In the genomic region with DNA sequence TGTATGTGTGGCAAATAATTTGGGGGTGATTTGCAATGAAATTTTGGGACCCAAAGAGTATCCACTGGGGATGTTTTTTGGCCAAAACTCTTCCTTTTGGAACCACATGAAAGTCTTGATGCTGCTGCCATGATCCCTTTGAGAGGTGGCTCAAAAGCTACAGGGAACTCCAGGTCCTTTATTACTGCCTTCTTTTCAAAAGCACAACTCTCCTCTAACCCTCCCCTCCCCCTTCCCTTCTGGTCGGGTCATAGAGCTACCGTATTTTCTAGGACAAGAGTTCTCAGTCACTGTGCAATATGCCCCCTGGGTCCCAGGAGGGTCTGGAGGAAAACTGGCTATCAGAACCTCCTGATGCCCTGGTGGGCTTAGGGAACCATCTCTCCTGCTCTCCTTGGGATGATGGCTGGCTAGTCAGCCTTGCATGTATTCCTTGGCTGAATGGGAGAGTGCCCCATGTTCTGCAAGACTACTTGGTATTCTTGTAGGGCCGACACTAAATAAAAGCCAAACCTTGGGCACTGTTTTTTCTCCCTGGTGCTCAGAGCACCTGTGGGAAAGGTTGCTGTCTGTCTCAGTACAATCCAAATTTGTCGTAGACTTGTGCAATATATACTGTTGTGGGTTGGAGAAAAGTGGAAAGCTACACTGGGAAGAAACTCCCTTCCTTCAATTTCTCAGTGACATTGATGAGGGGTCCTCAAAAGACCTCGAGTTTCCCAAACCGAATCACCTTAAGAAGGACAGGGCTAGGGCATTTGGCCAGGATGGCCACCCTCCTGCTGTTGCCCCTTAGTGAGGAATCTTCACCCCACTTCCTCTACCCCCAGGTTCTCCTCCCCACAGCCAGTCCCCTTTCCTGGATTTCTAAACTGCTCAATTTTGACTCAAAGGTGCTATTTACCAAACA, we compare ENCODE assay signal across 8 cellular contexts. TPM values are rescaled to one million over a fixed set of nuclear protein-coding genes. Genes with fewer than 3 reads are reported as not detected.
DNase-seq lines count a peak whose midpoint lies in the region; TF ChIP-seq lines count a peak whose summit lies in the region.

No MANE protein-coding gene starts in this region.

- H3K27me3 ChIP-seq in ascending aorta (no peaks in the 10 kb centered on the region), mesenchymal stem cell (ENCODE audit: control insufficient read depth in 1 of 2, insufficient read depth in 1 of 2, low read length in 2 of 2) (peaks cover 0 to 6% of the 10 kb centered on the region in 2 experiments), transverse colon (no peaks in the 10 kb centered on the region)

- H3K27me3 Mint-ChIP-seq in activated naive CD4-positive, alpha-beta T cell treated with anti-CD3 and anti-CD28 coated beads, Interleukin-2, amount 10 ng/mL, durations not matched to agents 7 days and 5 days = no peaks in the 10 kb centered on the region

- H2AK5ac ChIP-seq in mesenchymal stem cell (ENCODE audit: low read length, severe bottlenecking) = no peak overlapping the region

- no peak overlapping the region for H3K4ac ChIP-seq in mesenchymal stem cell (ENCODE audit: low read depth in 1 of 2, low read length in 2 of 2)

- WGBS in mesenchymal stem cell = 64% methylated on average over 6 of the region's 6 CpGs
- WGBS in transverse colon (ENCODE audit: low coverage in 1 of 2), 2 donors = 20 to 36% methylated on average over 2 to 6 of the region's 6 CpGs
- WGBS in lower leg skin, 2 donors = 39 to 41% methylated on average over 6 of the region's 6 CpGs

- intact Hi-C loops in ascending aorta (cut with DNase I) = no loop called here
- intact Hi-C loops in transverse colon (cut with DNase I; ENCODE audit: low total_unique reads) = no loop called here
- intact Hi-C loops in lower leg skin (cut with DNase I; ENCODE audit: low total_unique reads) = no loop called here

- no peak overlapping the region for H3K14ac ChIP-seq in mesenchymal stem cell (ENCODE audit: low read length in 2 of 2)

- CTCF ChIA-PET in activated naive CD4-positive, alpha-beta T cell treated with anti-CD3 and anti-CD28 coated beads, Interleukin-2, amount 10 ng/mL, durations not matched to agents 7 days and 5 days (lab: Charles Lee) = interaction anchor here (1.5 to 8.9 kb wide), 8 partner anchors 15 to 41 kb away, joined by 6 to 138 read pairs (median 35); no protein-coding TSS in a partner anchor

- peaks cover 20% of the 10 kb centered on the region for H3K79me1 ChIP-seq in mesenchymal stem cell (replicated peaks; ENCODE audit: low read length, poor library complexity, severe bottlenecking)

- no peak overlapping the region for H2BK5ac ChIP-seq in mesenchymal stem cell (ENCODE audit: low read depth, low read length, poor library complexity, severe bottlenecking)

- H2BK12ac ChIP-seq in mesenchymal stem cell (ENCODE audit: low read length in 2 of 2) = no peak overlapping the region

- H3K4me1 ChIP-seq in ascending aorta (peaks cover 12 to 27% of the 10 kb centered on the region in 2 donors), mesenchymal stem cell (ENCODE audit: control insufficient read depth, insufficient read depth, low read depth, low read length) (peaks cover 16% of the 10 kb centered on the region), transverse colon (peaks cover 13 to 44% (median 39%) of the 10 kb centered on the region in 4 donors)

- H3K9me3 ChIP-seq in ascending aorta (no peaks in the 10 kb centered on the region), mesenchymal stem cell (ENCODE audit: control insufficient read depth, low read length) (no peaks in the 10 kb centered on the region), transverse colon (no peaks in the 10 kb centered on the region)

- peak overlapping the region; percentile 86 for H3K4me3 Mint-ChIP-seq in activated naive CD4-positive, alpha-beta T cell treated with anti-CD3 and anti-CD28 coated beads, Interleukin-2, amount 10 ng/mL, durations not matched to agents 7 days and 5 days

- H3K27ac ChIP-seq in ascending aorta (peak overlapping the region; percentile 99), mesenchymal stem cell (ENCODE audit: low read length, poor library complexity, severe bottlenecking) (no peak overlapping the region), transverse colon (peak overlapping the region; percentile 95 to 99 (median 98))

- H3K18ac ChIP-seq in mesenchymal stem cell (ENCODE audit: low read depth in 1 of 2, low read length in 2 of 2) = no peak overlapping the region

- H3K36me3 ChIP-seq in ascending aorta (peaks cover 33 to 47% of the 10 kb centered on the region in 2 donors), mesenchymal stem cell (ENCODE audit: control insufficient read depth in 1 of 2, insufficient read depth in 2 of 2, low read depth in 1 of 2, low read length in 2 of 2) (peaks cover 16 to 36% of the 10 kb centered on the region in 2 experiments), transverse colon (peaks cover 0 to 20% (median 6%) of the 10 kb centered on the region in 4 donors)

- H4K8ac ChIP-seq in mesenchymal stem cell (ENCODE audit: low read length) = no peak overlapping the region

- H3K36me3 Mint-ChIP-seq in activated naive CD4-positive, alpha-beta T cell treated with anti-CD3 and anti-CD28 coated beads, Interleukin-2, amount 10 ng/mL, durations not matched to agents 7 days and 5 days = peaks cover 60% of the 10 kb centered on the region

- H3K9ac ChIP-seq in mesenchymal stem cell (ENCODE audit: low read length) = peak overlapping the region; percentile 91

- no peak overlapping the region for H2BK15ac ChIP-seq in mesenchymal stem cell (ENCODE audit: low read depth, poor library complexity, severe bottlenecking)

- H2BK120ac ChIP-seq in mesenchymal stem cell (ENCODE audit: low read depth, low read length) = no peak overlapping the region

- TF ChIP-seq CTCF in ascending aorta (IDR thresholded peaks at IDR 0.05) (no peak), transverse colon (IDR thresholded peaks at IDR 0.05) (no peak), lower leg skin (IDR thresholded peaks at IDR 0.05) (no peak)

- H3K27ac Mint-ChIP-seq in activated naive CD4-positive, alpha-beta T cell treated with anti-CD3 and anti-CD28 coated beads, Interleukin-2, amount 10 ng/mL, durations not matched to agents 7 days and 5 days = peak overlapping the region; percentile 90

- H2AFZ ChIP-seq in mesenchymal stem cell (ENCODE audit: low read depth, low read length) = no peak overlapping the region

- peaks cover 67% of the 10 kb centered on the region for H3K4me1 Mint-ChIP-seq in activated naive CD4-positive, alpha-beta T cell treated with anti-CD3 and anti-CD28 coated beads, Interleukin-2, amount 10 ng/mL, durations not matched to agents 7 days and 5 days

- no peak overlapping the region for H4K91ac ChIP-seq in mesenchymal stem cell (ENCODE audit: low read length)

- H3K4me3 ChIP-seq in ascending aorta (peak overlapping the region; percentile 90 to 95), mesenchymal stem cell (ENCODE audit: insufficient read depth in 1 of 2, low read depth in 1 of 2, low read length in 2 of 2) (no peak overlapping the region), transverse colon (peak overlapping the region; percentile 76 to 98 (median 88)), lower leg skin (ENCODE audit: low read depth, poor library complexity, severe bottlenecking) (no peak overlapping the region)

- DNase-seq in activated naive CD4-positive, alpha-beta T cell treated with anti-CD3 and anti-CD28 coated beads, Interleukin-2, amount 10 ng/mL, durations not matched to agents 7 days and 5 days = no peak
- no peak for DNase-seq in activated naive CD4-positive, alpha-beta T cell treated with Interleukin-2 at 50 U/mL for 16 hours
- DNase-seq in ascending aorta (ENCODE audit: low spot score in 2 of 2) = no peak
- no peak for DNase-seq in mesenchymal stem cell
- peak; percentile 43 for DNase-seq in transverse colon
- DNase-seq in HUDEP-2 (lab: John Stamatoyannopoulos, UW; ENCODE audit: unreplicated experiment in 76 of 76) = no peak
- no peak for DNase-seq in RKO (ENCODE audit: low spot score)
- DNase-seq in lower leg skin (ENCODE audit: low spot score in 2 of 2) = no peak

- in situ Hi-C loops in transverse colon (cut with MboI; ENCODE audit: low pct_ligation_motif_present in 1 of 4, low pct_unique_long_range_greater_than_20kb in 1 of 4, low sequenced_read_pairs in 3 of 4) = no loop called here

- no peak overlapping the region for H3K23ac ChIP-seq in mesenchymal stem cell (ENCODE audit: low read length in 2 of 2)

- no peak overlapping the region for H3K4me2 ChIP-seq in mesenchymal stem cell (ENCODE audit: low read length, poor library complexity, severe bottlenecking)

- H3K9me3 Mint-ChIP-seq in activated naive CD4-positive, alpha-beta T cell treated with anti-CD3 and anti-CD28 coated beads, Interleukin-2, amount 10 ng/mL, durations not matched to agents 7 days and 5 days = no peaks in the 10 kb centered on the region

- TF ChIP-seq POLR2A in transverse colon (IDR thresholded peaks at IDR 0.05) (peak; percentile 23), lower leg skin (IDR thresholded peaks at IDR 0.05) (no peak)

- TF ChIP-seq EP300 in transverse colon (IDR thresholded peaks at IDR 0.05; ENCODE audit: low read depth) = no peak

RNA-seq across cellular contexts. Expression of gene BTG2, which starts 3.1 kb away (rescaled TPM):
- total RNA-seq in ascending aorta = 219 TPM
- polyA plus RNA-seq in mesenchymal stem cell (2013, experiment 1 of 2) = 23.3 TPM
- polyA plus RNA-seq in mesenchymal stem cell (2013, experiment 2 of 2) = 22.9 TPM
- total RNA-seq in transverse colon = 100 to 1,000 TPM in 3 of 4 donors, 10 to 100 TPM in 1; 98.9 to 144 (median 142) TPM
- total RNA-seq in lower leg skin = 100 to 1,000 TPM in 3 of 4 donors, 10 to 100 TPM in 1; 98.6 to 205 (median 131) TPM

RNA-seq across cellular contexts. Expression of gene FMOD, which starts 42.5 kb away (rescaled TPM):
- total RNA-seq in ascending aorta (92.3 TPM), transverse colon (10 to 100 TPM; 13.5 to 44.0 (median 17.8) TPM), lower leg skin (10 to 100 TPM in 3 of 4 donors, 1 to 10 TPM in 1; 5.6 to 37.7 (median 19.3) TPM)
- 1.3 TPM for polyA plus RNA-seq in mesenchymal stem cell (2013, experiment 1 of 2)
- 1.4 TPM for polyA plus RNA-seq in mesenchymal stem cell (2013, experiment 2 of 2)

Comparison
In these comparisons a context has a peak if more than half of its experiments do, and no peak if none do; other contexts are left out.
1. H3K4me3 ChIP-seq: peak in ascending aorta (2 of 2) and transverse colon (4 of 4); none in mesenchymal stem cell (0 of 2) and lower leg skin (single experiment).